In the genomic region with DNA sequence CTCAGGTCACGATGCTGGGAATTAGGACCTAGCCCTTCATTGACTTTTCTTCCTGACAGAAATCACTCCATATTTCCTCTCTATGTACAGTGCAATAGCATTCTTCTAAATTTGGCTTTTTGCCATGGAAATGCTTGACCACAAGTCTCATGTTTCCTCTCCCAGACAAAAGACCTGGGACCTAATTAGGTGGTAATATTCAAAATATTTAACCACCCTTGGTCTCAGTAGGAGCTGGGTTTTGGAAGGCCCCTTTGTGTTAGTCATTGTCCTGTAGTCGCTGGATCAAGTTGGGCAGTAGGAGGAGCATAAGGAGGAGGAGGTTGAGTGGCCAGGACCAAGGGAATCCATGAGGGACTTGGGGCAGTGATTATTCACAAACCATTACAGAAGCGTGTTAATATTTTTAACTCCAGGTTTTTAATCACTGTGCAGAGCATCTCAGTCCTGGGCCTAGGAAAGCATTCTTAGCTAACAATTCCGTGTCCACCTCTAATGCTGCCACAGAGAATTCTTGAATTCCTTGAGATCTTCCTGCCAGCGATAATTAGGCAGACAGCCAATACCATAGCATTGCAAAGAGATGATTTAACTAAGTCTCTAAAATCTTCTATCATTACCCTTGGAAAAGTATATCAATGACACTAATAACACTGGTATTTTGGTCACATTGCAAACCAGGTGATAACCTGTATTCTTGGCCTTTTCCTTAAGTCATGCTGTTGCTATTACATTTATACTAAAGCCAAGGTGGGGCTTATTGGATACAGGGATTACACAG, we compare ENCODE assay signal across 1 cellular context.
TF ChIP-seq lines count a peak whose summit lies in the region.

No MANE protein-coding gene starts in this region.

TF ChIP-seq in HepG2, 621 proteins besides CTCF, POLR2A, EP300 and RAD21 (continued from another document):
- TF ChIP-seq YEATS2 (CRISPR knock-in tag; IDR thresholded peaks at IDR 0.05; ENCODE audit: borderline replicate concordance) (no peak), SRSF9 (IDR thresholded peaks at IDR 0.05; ENCODE audit: borderline replicate concordance, insufficient read depth, low read depth, low read length, poor library complexity, severe bottlenecking) (no peak), ATF7 (IDR thresholded peaks at IDR 0.05) (no peak), ATF7 (CRISPR knock-in tag; IDR thresholded peaks at IDR 0.05) (no peak), ZNF44 (CRISPR knock-in tag; IDR thresholded peaks at IDR 0.05) (no peak)
- TF ChIP-seq, protein P1, sequence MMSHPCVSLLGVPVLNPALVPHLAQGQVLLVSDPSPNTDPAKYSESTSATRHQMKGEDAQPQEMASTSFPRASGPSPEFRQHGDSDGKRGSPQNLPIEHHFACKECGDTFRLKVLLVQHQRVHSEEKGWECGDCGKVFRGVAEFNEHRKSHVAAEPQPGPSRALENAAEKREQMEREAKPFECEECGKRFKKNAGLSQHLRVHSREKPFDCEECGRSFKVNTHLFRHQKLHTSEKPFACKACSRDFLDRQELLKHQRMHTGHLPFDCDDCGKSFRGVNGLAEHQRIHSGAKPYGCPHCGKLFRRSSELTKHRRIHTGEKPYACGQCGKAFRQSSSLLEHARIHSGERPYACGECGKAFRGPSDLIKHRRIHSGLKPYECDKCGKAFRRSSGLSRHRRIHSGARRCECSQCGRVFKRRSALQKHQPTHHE (CRISPR knock-in tag; IDR thresholded peaks at IDR 0.05; ENCODE audit: borderline replicate concordance), result no peak
TF ChIP-seq in HepG2: peak in this region for 0.
